In genomic region chr10:31749981-31750850, GRCh38 we compare ENCODE assay signal across 9 cellular contexts.
DNase-seq lines count a peak whose midpoint lies in the region; ATAC-seq and TF ChIP-seq lines count a peak whose summit lies in the region.
"Had no signal": no experiment of that assay in that cellular context is flagged by ENCODE, and none has a peak within 500 bp of the region (broad histone marks: within the 10 kb centered on the region; RNA-seq: fewer than 3 reads in every experiment).

No MANE protein-coding gene starts in this region.

- H2AK5ac ChIP-seq in trophoblast cell (ENCODE audit: low read length), result no peak overlapping the region

- H3K14ac ChIP-seq in trophoblast cell (ENCODE audit: low read length), result no peak overlapping the region

- H3K9me3 ChIP-seq in fibroblast of lung (ENCODE audit: control insufficient read depth, insufficient read depth, low read depth, low read length), result no peaks in the 10 kb centered on the region
- no peaks in the 10 kb centered on the region for H3K9me3 ChIP-seq in trophoblast cell (ENCODE audit: insufficient read depth, low read depth, low read length)

- intact Hi-C loops in activated T-helper 2 cell treated with anti-CD3 and anti-CD28 coated beads, Interferon-gamma antibody, Interleukin-2, Interleukin-4, amounts not matched to agents 10 μg/mL and 5 μg/mL and 100 μg/mL, durations not matched to agents 14 hours and 24 hours and 36 hours (cut with micrococcal nuclease), result loop anchor here (5.0 to 10.0 kb wide), 2 partner anchors 63 to 175 kb away; partner anchors contain the start of gene ARHGAP12

- no peaks in the 10 kb centered on the region for H4K20me1 ChIP-seq in fibroblast of lung (ENCODE audit: control insufficient read depth, extremely low read depth, insufficient read depth, low read length)

- H3K23ac ChIP-seq in trophoblast cell (ENCODE audit: low read length), result no peak overlapping the region

- peak overlapping the region; percentile 61 for H2AFZ ChIP-seq in fibroblast of lung (ENCODE audit: low read length)
- no peak overlapping the region for H2AFZ ChIP-seq in trophoblast cell (ENCODE audit: insufficient read depth, low read length, poor library complexity)

- no CpG with 5 or more reads among the region's 28 CpGs for WGBS in trophoblast cell (ENCODE audit: extremely low coverage, insufficient coverage, insufficient read length)

- H3K4me1 ChIP-seq in fibroblast of lung (ENCODE audit: control insufficient read depth, extremely low read depth, insufficient read depth, low read length) (peaks cover 22% of the 10 kb centered on the region), trophoblast cell (ENCODE audit: control insufficient read depth in 1 of 2, insufficient read depth in 2 of 2, low read length in 2 of 2) (peaks cover 4 to 11% of the 10 kb centered on the region in 2 experiments)

- no peaks in the 10 kb centered on the region for H3K36me3 ChIP-seq in fibroblast of lung (ENCODE audit: control insufficient read depth, insufficient read depth, low read length)
- no peaks in the 10 kb centered on the region for H3K36me3 ChIP-seq in trophoblast cell (ENCODE audit: control insufficient read depth in 1 of 2, insufficient read depth in 2 of 2, low read length in 2 of 2)

- peak overlapping the region; percentile 35 for H3K27ac ChIP-seq in fibroblast of lung (ENCODE audit: insufficient read depth, low read length)
- no peak overlapping the region for H3K27ac ChIP-seq in trophoblast cell (ENCODE audit: low read depth, low read length)

- H3K9me3 Mint-ChIP-seq in activated T-helper 2 cell treated with anti-CD3 and anti-CD28 coated beads, Interferon-gamma antibody, Interleukin-2, Interleukin-4, amounts not matched to agents 10 μg/mL and 5 μg/mL and 100 μg/mL, durations not matched to agents 14 hours and 24 hours and 36 hours, result no peaks in the 10 kb centered on the region
- H3K9me3 Mint-ChIP-seq: activated CD4-positive, alpha-beta T cell treated with anti-CD3 and anti-CD28 coated beads, Interleukin-2, amount 10 ng/mL, durations not matched to agents 7 days and 5 days had no signal

- DNase-seq in D341Med (ENCODE audit: low spot score), result peak; percentile 85
- DNase-seq in NCI-H524 (lab: John Stamatoyannopoulos, UW), result peak; percentile 89 to 94
- DNase-seq in fibroblast of lung (ENCODE audit: low read depth in 2 of 2), result no peak
- no peak for DNase-seq in trophoblast cell
- DNase-seq in activated T-helper 2 cell treated with anti-CD3 and anti-CD28 coated beads, Interferon-gamma antibody, Interleukin-2, Interleukin-4, amounts not matched to agents 10 μg/mL and 5 μg/mL and 100 μg/mL, durations not matched to agents 14 hours and 24 hours and 36 hours (ENCODE audit: low spot score), result no peak
- DNase-seq in iPS-NIHi7 (ENCODE audit: extremely low spot score), result no peak
- DNase-seq in central memory CD4-positive, alpha-beta T cell, result no peak
- DNase-seq: activated CD4-positive, alpha-beta T cell treated with anti-CD3 and anti-CD28 coated beads, Interleukin-2, amount 10 ng/mL, durations not matched to agents 7 days and 5 days had no signal

- peaks cover 15% of the 10 kb centered on the region for H3K4me1 Mint-ChIP-seq in activated T-helper 2 cell treated with anti-CD3 and anti-CD28 coated beads, Interferon-gamma antibody, Interleukin-2, Interleukin-4, amounts not matched to agents 10 μg/mL and 5 μg/mL and 100 μg/mL, durations not matched to agents 14 hours and 24 hours and 36 hours (ENCODE audit: low read depth)

- no peak overlapping the region for H3K18ac ChIP-seq in trophoblast cell (ENCODE audit: low read length)

- H3K36me3 Mint-ChIP-seq in activated T-helper 2 cell treated with anti-CD3 and anti-CD28 coated beads, Interferon-gamma antibody, Interleukin-2, Interleukin-4, amounts not matched to agents 10 μg/mL and 5 μg/mL and 100 μg/mL, durations not matched to agents 14 hours and 24 hours and 36 hours (ENCODE audit: low read depth), result no peaks in the 10 kb centered on the region

- no peak overlapping the region for H2BK5ac ChIP-seq in trophoblast cell (ENCODE audit: low read depth, low read length, poor library complexity)

- TF ChIP-seq CTCF in fibroblast of lung (conservative IDR thresholded peaks at IDR 0.05 in 1 of 2, IDR thresholded peaks at IDR 0.05 in 1 of 2; ENCODE audit: low read depth in 1 of 2, low read length in 2 of 2), result no peak

- H3K79me2 ChIP-seq in fibroblast of lung (ENCODE audit: control insufficient read depth, insufficient read depth, low read length), result no peaks in the 10 kb centered on the region
- no peaks in the 10 kb centered on the region for H3K79me2 ChIP-seq in trophoblast cell (ENCODE audit: control insufficient read depth, insufficient read depth, low read length, poor library complexity)

- H4K12ac ChIP-seq in trophoblast cell (ENCODE audit: low read depth, low read length), result no peak overlapping the region

- H3K27me3 ChIP-seq in fibroblast of lung (ENCODE audit: control insufficient read depth, insufficient read depth, low read length), result no peaks in the 10 kb centered on the region
- H3K27me3 ChIP-seq in trophoblast cell (ENCODE audit: insufficient read depth, low read length), result no peaks in the 10 kb centered on the region

- H2BK120ac ChIP-seq in trophoblast cell (ENCODE audit: insufficient read depth, low read length, poor library complexity), result no peak overlapping the region

- H3K79me1 ChIP-seq in trophoblast cell (ENCODE audit: low read length), result no peaks in the 10 kb centered on the region

- no peak for ATAC-seq in GM18873 (IDR thresholded peaks at IDR 0.05; ENCODE audit: low FRiP score, unreplicated experiment)

- H3K9ac ChIP-seq in fibroblast of lung (ENCODE audit: insufficient read depth, low read length), result peak overlapping the region; percentile 3
- H3K9ac ChIP-seq in trophoblast cell (ENCODE audit: low read length), result no peak overlapping the region

- no peak overlapping the region for H3K4ac ChIP-seq in trophoblast cell (ENCODE audit: low read depth, low read length)

- no peak overlapping the region for H3K27ac Mint-ChIP-seq in activated T-helper 2 cell treated with anti-CD3 and anti-CD28 coated beads, Interferon-gamma antibody, Interleukin-2, Interleukin-4, amounts not matched to agents 10 μg/mL and 5 μg/mL and 100 μg/mL, durations not matched to agents 14 hours and 24 hours and 36 hours
- H3K27ac Mint-ChIP-seq: activated CD4-positive, alpha-beta T cell treated with anti-CD3 and anti-CD28 coated beads, Interleukin-2, amount 10 ng/mL, durations not matched to agents 7 days and 5 days had no signal

- no peak overlapping the region for H2BK12ac ChIP-seq in trophoblast cell (ENCODE audit: low read length)

- peak overlapping the region; percentile 8 for H4K91ac ChIP-seq in trophoblast cell (ENCODE audit: low read depth, low read length)

- H3K4me2 ChIP-seq in fibroblast of lung (ENCODE audit: extremely low read depth, insufficient read depth, low read length) (no peak overlapping the region), trophoblast cell (ENCODE audit: low read length) (no peak overlapping the region)

- no peak overlapping the region for H3K4me3 Mint-ChIP-seq in activated T-helper 2 cell treated with anti-CD3 and anti-CD28 coated beads, Interferon-gamma antibody, Interleukin-2, Interleukin-4, amounts not matched to agents 10 μg/mL and 5 μg/mL and 100 μg/mL, durations not matched to agents 14 hours and 24 hours and 36 hours (ENCODE audit: low read depth)
- H3K4me3 Mint-ChIP-seq: activated CD4-positive, alpha-beta T cell treated with anti-CD3 and anti-CD28 coated beads, Interleukin-2, amount 10 ng/mL, durations not matched to agents 7 days and 5 days had no signal

- no peaks in the 10 kb centered on the region for H3K27me3 Mint-ChIP-seq in activated T-helper 2 cell treated with anti-CD3 and anti-CD28 coated beads, Interferon-gamma antibody, Interleukin-2, Interleukin-4, amounts not matched to agents 10 μg/mL and 5 μg/mL and 100 μg/mL, durations not matched to agents 14 hours and 24 hours and 36 hours (ENCODE audit: low read depth)
- H3K27me3 Mint-ChIP-seq: activated CD4-positive, alpha-beta T cell treated with anti-CD3 and anti-CD28 coated beads, Interleukin-2, amount 10 ng/mL, durations not matched to agents 7 days and 5 days had no signal

- no peak overlapping the region for H3K4me3 ChIP-seq in fibroblast of lung (replicated peaks in 1 of 4; ENCODE audit: control extremely low read depth in 1 of 4, insufficient read depth in 1 of 4, low read depth in 3 of 4, low read length in 4 of 4)
- H3K4me3 ChIP-seq in trophoblast cell (ENCODE audit: low read depth, low read length), result no peak overlapping the region

- no peak overlapping the region for H4K8ac ChIP-seq in trophoblast cell (ENCODE audit: low read depth, low read length)

Comparison
In these comparisons a context has a peak if more than half of its experiments do, and no peak if none do; other contexts are left out.
1. DNase-seq: peak in D341Med (single experiment) and NCI-H524 (2 of 2); none in fibroblast of lung (0 of 2), trophoblast cell (0 of 2), activated T-helper 2 cell treated with anti-CD3 and anti-CD28 coated beads, Interferon-gamma antibody, Interleukin-2, Interleukin-4, amounts not matched to agents 10 μg/mL and 5 μg/mL and 100 μg/mL, durations not matched to agents 14 hours and 24 hours and 36 hours (single experiment), iPS-NIHi7 (single experiment) and central memory CD4-positive, alpha-beta T cell (single experiment).